In genomic region chr12:64475518-64475917, GRCh38 we compare ENCODE assay signal across 26 cellular contexts. TPM values are rescaled to one million over a fixed set of nuclear protein-coding genes. Genes with fewer than 3 reads are reported as not detected.
DNase-seq lines count a peak whose midpoint lies in the region; ATAC-seq, FAIRE-seq and TF ChIP-seq lines count a peak whose summit lies in the region.
"Had no signal": no experiment of that assay in that cellular context is flagged by ENCODE, and none has a peak within 500 bp of the region (broad histone marks: within the 10 kb centered on the region; RNA-seq: fewer than 3 reads in every experiment).

No MANE protein-coding gene starts in this region.

- H2AFZ ChIP-seq in K562 (ENCODE audit: low read depth, low read length), result no peak overlapping the region

- H3K4me1 ChIP-seq in A549 (0 out of 3 replicates have a peak, but pooled peaks cover 3% of the 10 kb centered on the region), K562 (replicated peaks in 1 of 2; ENCODE audit: control insufficient read depth in 2 of 2, insufficient read depth in 2 of 2, low read length in 2 of 2) (no peaks in the 10 kb centered on the region), HAP-1 (peaks cover 3% of the 10 kb centered on the region; the same call in 1 of the 2 replicates)
- peaks cover 3% of the 10 kb centered on the region for H3K4me1 ChIP-seq in CD4-positive, CD25-positive, alpha-beta regulatory T cell (ENCODE audit: control insufficient read depth, insufficient read depth, low read length, poor library complexity, severe bottlenecking)
- H3K4me1 ChIP-seq: BLaER1 treated with 17β-estradiol and CSF1 and Interleukin-3, amounts not matched to agents 10 nM and 100 nM had no signal

- H3K27me3 Mint-ChIP-seq in CD4-positive, CD25-positive, alpha-beta regulatory T cell, result no peaks in the 10 kb centered on the region
- H3K27me3 Mint-ChIP-seq in endothelial cell (ENCODE audit: unreplicated experiment), result no peaks in the 10 kb centered on the region
- H3K27me3 Mint-ChIP-seq: B cell; CD4-positive, alpha-beta memory T cell; CD8-positive, alpha-beta memory T cell had no signal

- TF ChIP-seq EP300 in A549 (IDR thresholded peaks at IDR 0.05), result no peak
- no peak for TF ChIP-seq EP300 in K562 (IDR thresholded peaks at IDR 0.05; ENCODE audit: low read length)

- peaks cover 63% of the 10 kb centered on the region for H3K36me3 ChIP-seq in CD4-positive, CD25-positive, alpha-beta regulatory T cell (ENCODE audit: control insufficient read depth, insufficient read depth, low read length)
- peaks cover 75% of the 10 kb centered on the region for H3K36me3 ChIP-seq in K562 (ENCODE audit: control insufficient read depth, insufficient read depth, low read length)
- H3K36me3 ChIP-seq in HAP-1 (replicated peaks), result peaks cover 42% of the 10 kb centered on the region

- BruUV-seq in K562 (replicated peaks; lab: Mats Ljungman, UMichigan), result no TSS peak

- peaks cover 10% of the 10 kb centered on the region; the same call in 2 of the 3 replicates for H3K9me3 ChIP-seq in A549
- no peaks in the 10 kb centered on the region for H3K9me3 ChIP-seq in CD4-positive, CD25-positive, alpha-beta regulatory T cell (ENCODE audit: control insufficient read depth in 2 of 2, low read length in 2 of 2)
- no peaks in the 10 kb centered on the region for H3K9me3 ChIP-seq in K562 (replicated peaks; ENCODE audit: control insufficient read depth, insufficient read depth, low read depth, low read length)
- no peaks in the 10 kb centered on the region; the same call in 1 of the 2 replicates for H3K9me3 ChIP-seq in HAP-1

- no peak overlapping the region for H3K4me3 Mint-ChIP-seq in CD4-positive, CD25-positive, alpha-beta regulatory T cell
- H3K4me3 Mint-ChIP-seq in endothelial cell (ENCODE audit: unreplicated experiment), result peak overlapping the region; percentile 56
- H3K4me3 Mint-ChIP-seq: B cell; CD4-positive, alpha-beta memory T cell; CD8-positive, alpha-beta memory T cell had no signal

- 92% methylated on average over 4 of the region's 4 CpGs for WGBS in A549 (ENCODE audit: missing lambda C conversion rate)
- WGBS in K562 (ENCODE audit: insufficient coverage, low coverage, missing lambda C conversion rate), result 96% methylated on average over 4 of the region's 4 CpGs

- H3K27me3 ChIP-seq in CD4-positive, CD25-positive, alpha-beta regulatory T cell (ENCODE audit: control insufficient read depth, insufficient read depth, low read length), result no peaks in the 10 kb centered on the region
- no peaks in the 10 kb centered on the region for H3K27me3 ChIP-seq in K562 (ENCODE audit: control insufficient read depth in 2 of 2, insufficient read depth in 2 of 2, low read length in 2 of 2)
- no peaks in the 10 kb centered on the region for H3K27me3 ChIP-seq in HAP-1 (ENCODE audit: low read depth)
- H3K27me3 ChIP-seq: BLaER1 treated with 17β-estradiol and CSF1 and Interleukin-3, amounts not matched to agents 10 nM and 100 nM had no signal

- peaks cover 0 to 13% (median 1%) of the 10 kb centered on the region in 7 donors for H3K9me3 Mint-ChIP-seq in CD4-positive, CD25-positive, alpha-beta regulatory T cell
- H3K9me3 Mint-ChIP-seq in endothelial cell (ENCODE audit: unreplicated experiment), result no peaks in the 10 kb centered on the region

- POLR2A ChIA-PET in A549 (lab: Yijun Ruan, JAX), result no interaction called here
- POLR2A ChIA-PET in K562 (lab: Yijun Ruan, JAX), result no interaction called here

- intact Hi-C loops in K562 (cut with micrococcal nuclease), result no loop called here

- no peak for ATAC-seq in A549
- no peak for ATAC-seq in CD4-positive, CD25-positive, alpha-beta regulatory T cell (ENCODE audit: low read depth in 2 of 2)
- ATAC-seq in K562, result no peak
- ATAC-seq: GM12878 had no signal

- peaks cover 44% of the 10 kb centered on the region for H3K36me3 Mint-ChIP-seq in CD4-positive, CD25-positive, alpha-beta regulatory T cell
- H3K36me3 Mint-ChIP-seq in endothelial cell (ENCODE audit: low read depth, unreplicated experiment), result peaks cover 52% of the 10 kb centered on the region

- H3K27ac ChIP-seq in A549, result no peak overlapping the region
- H3K27ac ChIP-seq in CD4-positive, CD25-positive, alpha-beta regulatory T cell (ENCODE audit: insufficient read depth, low read length, poor library complexity, severe bottlenecking), result no peak overlapping the region
- H3K27ac ChIP-seq in K562 (ENCODE audit: extremely low read depth, low read depth, low read length), result no peak overlapping the region
- H3K27ac ChIP-seq: BLaER1 treated with 17β-estradiol and CSF1 and Interleukin-3, amounts not matched to agents 10 nM and 100 nM; C4-2B had no signal

- peak overlapping the region in 2 of 3 donors; percentile 17 to 42 for H3K27ac Mint-ChIP-seq in CD4-positive, CD25-positive, alpha-beta regulatory T cell
- no peak overlapping the region for H3K27ac Mint-ChIP-seq in endothelial cell (ENCODE audit: unreplicated experiment)
- H3K27ac Mint-ChIP-seq: B cell; CD4-positive, alpha-beta memory T cell had no signal

- CTCF ChIA-PET in A549 (lab: Yijun Ruan, JAX) (no interaction called here), K562 (lab: Yijun Ruan, JAX; ENCODE audit: low intra/inter-chr PET ratio) (no interaction called here)

- DNase-seq in A549 (ENCODE audit: low read depth in 1 of 2, low spot score in 1 of 2), result no peak
- DNase-seq in CD4-positive, CD25-positive, alpha-beta regulatory T cell, result no peak
- no peak for DNase-seq in K562 (ENCODE audit: extremely low read depth in 1 of 4, low spot score in 3 of 4)
- no peak for DNase-seq in endothelial cell (ENCODE audit: low spot score)
- DNase-seq in NCI-H1436 (lab: John Stamatoyannopoulos, UW), result no peak
- no peak for DNase-seq in HAP-1 (ENCODE audit: low spot score in 2 of 2)
- no peak for DNase-seq in amniotic stem cell (lab: John Stamatoyannopoulos, UW)
- DNase-seq: 8988T; AML-193; CD4-positive, alpha-beta memory T cell; CD8-positive, alpha-beta memory T cell; COR-L47; DMS 273 treated with DMSO at 0.1 percent for 48 hours; DMS153; DMS53; DMS79; DND-41; EL; GDM1 had no signal

- TF ChIP-seq CTCF in A549 (IDR thresholded peaks at IDR 0.05) (no peak), K562 (IDR thresholded peaks at IDR 0.05 in 2 of 3, conservative IDR thresholded peaks at IDR 0.05 in 1 of 3; ENCODE audit: insufficient read depth in 2 of 3, low read depth in 1 of 3, low read length in 3 of 3) (no peak), endothelial cell (IDR thresholded peaks at IDR 0.05; ENCODE audit: unreplicated experiment) (no peak)

- no peak for FAIRE-seq in A549 (lab: Jason Lieb, UNC)
- no peak for FAIRE-seq in K562 (lab: Jason Lieb, UNC)
- FAIRE-seq: A204.1, GM12878, GM12892, GM18507 had no signal

- no peak overlapping the region for H3K4me2 ChIP-seq in A549
- H3K4me2 ChIP-seq in K562 (ENCODE audit: insufficient read depth, low read length), result no peak overlapping the region
- H3K4me2 ChIP-seq: BLaER1 treated with 17β-estradiol and CSF1 and Interleukin-3, amounts not matched to agents 10 nM and 100 nM had no signal

- in situ Hi-C loops in K562 (cut with MboI) (no loop called here), HAP-1 (cut with MboI; ENCODE audit: low sequenced_read_pairs) (no loop called here)

- H3K4me3 ChIP-seq in A549 (no peak overlapping the region), K562 (no peak overlapping the region), HAP-1 (no peak overlapping the region)
- no peak overlapping the region for H3K4me3 ChIP-seq in CD4-positive, CD25-positive, alpha-beta regulatory T cell (ENCODE audit: low read depth, low read length)
- H3K4me3 ChIP-seq: BLaER1 treated with 17β-estradiol and CSF1 and Interleukin-3, amounts not matched to agents 10 nM and 100 nM; GM12878 had no signal

- H3K79me2 ChIP-seq in K562 (ENCODE audit: control insufficient read depth, insufficient read depth, low read length), result peaks cover 3% of the 10 kb centered on the region; the same call in 1 of the 3 replicates

- H3K9ac ChIP-seq in K562 (ENCODE audit: insufficient read depth in 1 of 2, low read depth in 2 of 2, low read length in 2 of 2), result no peak overlapping the region
- H3K9ac ChIP-seq: BLaER1 treated with 17β-estradiol and CSF1 and Interleukin-3, amounts not matched to agents 10 nM and 100 nM had no signal

- no peaks in the 10 kb centered on the region for H3K9me1 ChIP-seq in K562 (ENCODE audit: control insufficient read depth, insufficient read depth, low read length)

- no peak for TF ChIP-seq POLR2A in A549 (IDR thresholded peaks at IDR 0.05; ENCODE audit: low read length)
- TF ChIP-seq POLR2A in K562 (conservative IDR thresholded peaks at IDR 0.05), result no peak

- H3K4me1 Mint-ChIP-seq in CD4-positive, CD25-positive, alpha-beta regulatory T cell, result peaks cover 13 to 20% (median 16%) of the 10 kb centered on the region in 4 donors
- H3K4me1 Mint-ChIP-seq in endothelial cell (ENCODE audit: unreplicated experiment), result no peaks in the 10 kb centered on the region
- H3K4me1 Mint-ChIP-seq: B cell had no signal

- no peaks in the 10 kb centered on the region for H4K20me1 ChIP-seq in K562 (replicated peaks; ENCODE audit: control insufficient read depth, insufficient read depth, low read length)

- no peak for TF ChIP-seq RAD21 in A549 (conservative IDR thresholded peaks at IDR 0.05 in 1 of 2, IDR thresholded peaks at IDR 0.05 in 1 of 2)
- no peak for TF ChIP-seq RAD21 in K562 (CRISPR knock-in tag; conservative IDR thresholded peaks at IDR 0.05 in 1 of 2, IDR thresholded peaks at IDR 0.05 in 1 of 2)

RNA-seq across cellular contexts. Expression of gene TBK1, which starts 23.6 kb away (rescaled TPM):
- polyA plus RNA-seq in A549 (2011; rRNA removed) (34.6 and 52.5 TPM in 2 replicates), A549 (2017; fragmentation: RNase III; extraction: RNeasy Plus Mini Kit Qiagen cat#74134 plus additional on column Dnase treatment) (28.0 to 29.3 TPM (median 28.7 TPM) in 3 replicates), K562 (2011; rRNA removed) (19.7 and 27.8 TPM in 2 replicates), K562 (2014; fragmentation: Illumina TruSeq; extraction: Trizol) (27.8 and 32.3 TPM in 2 replicates), K562 (2014; fragmentation: Nextera tagmentation; extraction: Ambion mirVana) (10 to 100 TPM; 20.4 to 24.9 TPM), K562 (2014; rRNA removed) (29.3 and 33.0 TPM in 2 replicates)
- polyA plus RNA-seq in A549 (2012; cell fraction: cytosol; rRNA removed), result 8.1 and 8.3 TPM in 2 replicates
- polyA plus RNA-seq in A549 (2012; cell fraction: nucleus; rRNA removed), result 5.3 and 10.0 TPM in 2 replicates
- polyA minus RNA-seq in A549 (2011; rRNA and poly(A)+ RNA removed), result 11.8 and 12.2 TPM in 2 replicates
- 24.3 TPM for total RNA-seq in CD4-positive, CD25-positive, alpha-beta regulatory T cell
- 10 to 100 TPM; 21.3 to 29.1 (median 22.8) TPM for polyA plus RNA-seq in CD4-positive, CD25-positive, alpha-beta regulatory T cell
- 22.1 and 91.8 TPM in 2 replicates for total RNA-seq in K562 (2011; cell fraction: chromatin; rRNA removed; ENCODE audit: low replicate concordance)
- 8.7 and 16.3 TPM in 2 replicates for total RNA-seq in K562 (2011; cell fraction: nucleolus; rRNA removed)
- total RNA-seq in K562 (2011; cell fraction: nucleoplasm; rRNA removed), result 24.5 and 26.7 TPM in 2 replicates
- total RNA-seq in K562 (2014; rRNA removed) (19.5 and 23.9 TPM in 2 replicates), K562 (2014; rRNA removed; fragmentation: Illumina TruSeq; extraction: Trizol) (40.1 and 43.9 TPM in 2 replicates), K562 (2015; rRNA removed; fragmentation: Illumina TruSeq; extraction: Trizol) (33.2 and 42.0 TPM in 2 replicates), K562 (2021) (21.5 and 23.7 TPM in 2 replicates), endothelial cell (ENCODE audit: unreplicated experiment) (20.6 TPM)
- 1.7 and 6.0 TPM in 2 replicates for polyA plus RNA-seq in K562 (2011; cell fraction: cytosol; rRNA removed)
- polyA plus RNA-seq in K562 (2011; cell fraction: nucleus; rRNA removed), result 8.5 and 10.8 TPM in 2 replicates
- 17.4 and 17.8 TPM in 2 replicates for polyA plus RNA-seq in K562 (2012)
- 30.7 and 31.6 TPM in 2 replicates for polyA minus RNA-seq in K562 (2011; rRNA and poly(A)+ RNA removed)
- polyA minus RNA-seq in K562 (2011; cell fraction: cytosol; rRNA and poly(A)+ RNA removed), result 7.7 and 10.6 TPM in 2 replicates
- 11.6 and 21.8 TPM in 2 replicates for polyA minus RNA-seq in K562 (2011; cell fraction: nucleus; rRNA and poly(A)+ RNA removed)

Comparison
In these comparisons a context has a peak if more than half of its experiments do, and no peak if none do; other contexts are left out.
1. Of the 35 proteins assayed by ChIP-seq in both K562 and A549: peak only in K562: none; only in A549: KDM1A; in both: none; in neither: 34.